ENCODE assay signal across 8 cellular contexts in genomic region chr22:46013460-46014416, GRCh38. TPM values are rescaled to one million over a fixed set of nuclear protein-coding genes. Genes with fewer than 3 reads are reported as not detected.
DNase-seq lines count a peak whose midpoint lies in the region; ATAC-seq and TF ChIP-seq lines count a peak whose summit lies in the region.

No MANE protein-coding gene starts in this region.

- intact Hi-C loops in OCI-LY7 (cut with micrococcal nuclease; ENCODE audit: unreplicated experiment): loop anchor here (1.0 to 10.0 kb wide), 3 partner anchors 23 to 103 kb away; no protein-coding TSS in a partner anchor

- no peaks in the 10 kb centered on the region for H3K9me2 ChIP-seq in OCI-LY7 (ENCODE audit: insufficient read depth, low read length)

- no peaks in the 10 kb centered on the region for H3K36me3 ChIP-seq in CD8-positive, alpha-beta memory T cell (ENCODE audit: insufficient read depth, low read length)
- H3K36me3 ChIP-seq in OCI-LY7 (ENCODE audit: insufficient read depth, low read length): no peaks in the 10 kb centered on the region

- H3K4me3 ChIP-seq in CD8-positive, alpha-beta memory T cell (ENCODE audit: low read length): peak overlapping the region; percentile 77
- H3K4me3 ChIP-seq in OCI-LY7 (ENCODE audit: low read depth, low read length, poor library complexity, severe bottlenecking) (peak overlapping the region; percentile 68), epithelial cell of esophagus (ENCODE audit: low read length) (peak overlapping the region; percentile 52)

- H3K79me2 ChIP-seq in OCI-LY7 (ENCODE audit: insufficient read depth, low read depth, low read length): no peaks in the 10 kb centered on the region

- H3K9me3 ChIP-seq in CD8-positive, alpha-beta memory T cell (ENCODE audit: low read length): no peaks in the 10 kb centered on the region
- peaks cover 4% of the 10 kb centered on the region; the same call in 1 of the 2 replicates for H3K9me3 ChIP-seq in OCI-LY7 (ENCODE audit: low read length)

- POLR2A ChIA-PET in CD8-positive, alpha-beta memory T cell (lab: Charles Lee): interaction anchor here (0.6 to 4.0 kb wide), 4 partner anchors 22 to 40 kb away, joined by 3 to 39 read pairs (median 3); no protein-coding TSS in a partner anchor
- POLR2A ChIA-PET in OCI-LY7 (lab: Charles Lee): interaction anchor here (0.8 to 1.3 kb wide), 3 partner anchors 23 to 43 kb away, joined by 3 to 6 read pairs (median 5); no protein-coding TSS in a partner anchor

- no peaks in the 10 kb centered on the region for H3K27me3 ChIP-seq in CD8-positive, alpha-beta memory T cell (ENCODE audit: insufficient read depth, low read length, poor library complexity, severe bottlenecking)

- no peaks in the 10 kb centered on the region for H3K27me3 Mint-ChIP-seq in CD8-positive, alpha-beta memory T cell

- DNase-seq in CD8-positive, alpha-beta memory T cell: peak; percentile 65 to 90 (median 67)
- DNase-seq in HS-5 (ENCODE audit: low read depth): peak; percentile 85
- DNase-seq in OCI-LY7 (ENCODE audit: low spot score): peak; percentile 85
- DNase-seq in activated T-cell treated with anti-CD3 and anti-CD28 coated beads for 4 hours: peak; percentile 89
- peak; percentile 98 for DNase-seq in epithelial cell of esophagus (ENCODE audit: low read depth)
- peak; percentile 92 for DNase-seq in mucosa of gallbladder (ENCODE audit: low spot score)
- peak; percentile 83 to 85 for DNase-seq in stimulated activated CD8-positive, alpha-beta memory T cell treated with anti-CD3 and anti-CD28 coated beads, Interleukin-4, amount 100 ng/mL, for 1 hour (ENCODE audit: low read depth in 2 of 2, low spot score in 1 of 2)

- peak; percentile 65 for ATAC-seq in GM19452 (IDR thresholded peaks at IDR 0.05; ENCODE audit: unreplicated experiment)

- peaks cover 5% of the 10 kb centered on the region for H3K4me1 ChIP-seq in CD8-positive, alpha-beta memory T cell (ENCODE audit: insufficient read depth, low read length)
- peaks cover 14% of the 10 kb centered on the region for H3K4me1 ChIP-seq in OCI-LY7 (ENCODE audit: insufficient read depth, low read length, poor library complexity, severe bottlenecking)

- H3K4me1 Mint-ChIP-seq in CD8-positive, alpha-beta memory T cell: peaks cover 2 to 12% (median 4%) of the 10 kb centered on the region in 3 donors

- TF ChIP-seq CTCF in OCI-LY7 (conservative IDR thresholded peaks at IDR 0.05; ENCODE audit: low read length) (peak; percentile 84), epithelial cell of esophagus (IDR thresholded peaks at IDR 0.05; ENCODE audit: insufficient read depth, low read depth, low read length, missing control alignments) (peak; percentile 75)

- H3K4me3 Mint-ChIP-seq in CD8-positive, alpha-beta memory T cell: peak overlapping the region; percentile 88 to 96 (median 90)

- peaks cover 0 to 4% (median 0%) of the 10 kb centered on the region in 3 donors for H3K36me3 Mint-ChIP-seq in CD8-positive, alpha-beta memory T cell

- BruUV-seq in OCI-LY7 (replicated peaks; lab: Mats Ljungman, UMichigan): no TSS peak

- CTCF ChIA-PET in CD8-positive, alpha-beta memory T cell (lab: Charles Lee): interaction anchor here (0.9 to 5.9 kb wide), 20 partner anchors 8 to 302 kb away, joined by 3 to 59 read pairs (median 4); no protein-coding TSS in a partner anchor
- CTCF ChIA-PET in OCI-LY7 (lab: Charles Lee; ENCODE audit: unreplicated experiment): interaction anchor here (0.5 to 1.6 kb wide), 3 partner anchors 16 to 103 kb away, joined by 4 to 5 read pairs (median 5); no protein-coding TSS in a partner anchor

- peaks cover 0 to 6% (median 0%) of the 10 kb centered on the region in 5 donors for H3K9me3 Mint-ChIP-seq in CD8-positive, alpha-beta memory T cell

- H3K27ac Mint-ChIP-seq in CD8-positive, alpha-beta memory T cell: peak overlapping the region; percentile 55 to 99 (median 90)

- peak overlapping the region; percentile 82 for H2AFZ ChIP-seq in OCI-LY7 (ENCODE audit: low read length)

- H4K20me1 ChIP-seq in OCI-LY7 (ENCODE audit: insufficient read depth, low read length): no peaks in the 10 kb centered on the region

- peak overlapping the region; percentile 87 for H3K27ac ChIP-seq in CD8-positive, alpha-beta memory T cell (ENCODE audit: low read depth, low read length)
- no peak overlapping the region for H3K27ac ChIP-seq in OCI-LY7 (ENCODE audit: low read depth, low read length, poor library complexity, severe bottlenecking)

- H3K4me2 ChIP-seq in OCI-LY7 (ENCODE audit: low read length): peak overlapping the region; percentile 78

RNA-seq across cellular contexts. Expression of gene WNT7B, which starts 36.8 kb away (rescaled TPM):
- not detected for total RNA-seq in CD8-positive, alpha-beta memory T cell
- polyA plus RNA-seq in CD8-positive, alpha-beta memory T cell: not detected
- not detected in 2 replicates for total RNA-seq in OCI-LY7 (2014; rRNA removed; shearing (Covaris generic))
- total RNA-seq in OCI-LY7 (2022): not detected in 2 replicates
- 22.1 TPM for total RNA-seq in mucosa of gallbladder

Comparison
In these comparisons a context has a peak if more than half of its experiments do, and no peak if none do; other contexts are left out.
1. RNA of gene WNT7B, which starts 36.8 kb away (total RNA-seq): 22.1 TPM in mucosa of gallbladder (single experiment); not detected in CD8-positive, alpha-beta memory T cell and not detected in OCI-LY7; every median in the first group is over 10 times any median in the second.
2. Peak in every context shown above with its lines, with median percentiles within 50 percentile points of each other: DNase-seq and H3K4me3 ChIP-seq.